In the genomic region with DNA sequence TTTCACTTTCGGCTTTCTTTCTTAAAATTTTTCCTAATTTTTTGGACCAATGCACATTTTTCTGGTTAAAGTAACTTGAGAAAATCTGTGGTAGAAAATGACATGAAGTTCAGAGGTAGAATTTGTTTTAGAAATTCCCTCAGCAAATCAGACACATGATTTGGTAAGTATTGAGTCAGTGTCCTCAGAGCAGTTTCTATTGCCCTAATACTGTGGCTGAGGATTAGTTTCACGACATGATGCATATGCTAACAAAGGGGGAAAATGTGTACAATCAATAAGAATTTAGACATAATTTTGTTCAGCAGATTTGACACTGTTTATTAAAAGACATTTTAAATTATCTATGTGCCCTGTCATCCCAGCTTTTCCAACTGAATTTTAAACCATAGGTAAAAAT, we compare ENCODE assay signal across 32 cellular contexts.
"Had no signal": no experiment of that assay in that cellular context is flagged by ENCODE, and none has a peak within 500 bp of the region (broad histone marks: within the 10 kb centered on the region; RNA-seq: fewer than 3 reads in every experiment).

No MANE protein-coding gene starts in this region.

- H3K4me1 Mint-ChIP-seq: activated CD4-positive, alpha-beta memory T cell treated with anti-CD3 and anti-CD28 coated beads, Interleukin-2, amount 10 ng/mL, durations not matched to agents 7 days and 5 days; activated T-helper 17 cell treated with anti-CD3 and anti-CD28 coated beads, Interleukin-2, amount 50 U/mL, for 72 hours; WTC11 had no signal

- H3K4me3 ChIP-seq: body of pancreas, cardiac muscle cell, colonic mucosa, esophagus muscularis mucosa, gastrocnemius medialis, heart left ventricle had no signal

- H3K9me3 Mint-ChIP-seq: activated CD4-positive, alpha-beta memory T cell treated with anti-CD3 and anti-CD28 coated beads, Interleukin-2, amount 10 ng/mL, durations not matched to agents 7 days and 5 days; activated CD4-positive, alpha-beta T cell treated with anti-CD3 and anti-CD28 coated beads, Interleukin-2, amount 10 ng/mL, durations not matched to agents 7 days and 5 days; activated naive CD4-positive, alpha-beta T cell treated with anti-CD3 and anti-CD28 coated beads, Interleukin-2, amount 50 U/mL, for 24 hours; activated naive CD8-positive, alpha-beta T cell treated with anti-CD3 and anti-CD28 coated beads, Interleukin-2, amount 10 ng/mL, durations not matched to agents 7 days and 5 days; activated T-cell treated with anti-CD3 and anti-CD28 coated beads, Interleukin-2, amount 50 U/mL, for 4 hours; activated T-helper 17 cell treated with anti-CD3 and anti-CD28 coated beads, Interleukin-2, amount 50 U/mL, for 72 hours had no signal

- H3K27me3 Mint-ChIP-seq: activated CD4-positive, alpha-beta T cell treated with anti-CD3 and anti-CD28 coated beads, Interleukin-2, amount 10 ng/mL, durations not matched to agents 7 days and 5 days; activated naive CD4-positive, alpha-beta T cell treated with anti-CD3 and anti-CD28 coated beads, Interleukin-2, amount 50 U/mL, for 24 hours; activated naive CD8-positive, alpha-beta T cell treated with anti-CD3 and anti-CD28 coated beads, Interleukin-2, amount 10 ng/mL, durations not matched to agents 7 days and 5 days had no signal

- H3K9me3 ChIP-seq: body of pancreas, colonic mucosa, esophagus muscularis mucosa, gastrocnemius medialis, heart left ventricle had no signal

- H3K27ac Mint-ChIP-seq: activated CD4-positive, alpha-beta memory T cell treated with anti-CD3 and anti-CD28 coated beads, Interleukin-2, amount 10 ng/mL, durations not matched to agents 7 days and 5 days; activated CD4-positive, alpha-beta T cell treated with anti-CD3 and anti-CD28 coated beads, Interleukin-2, amount 10 ng/mL, durations not matched to agents 7 days and 5 days; activated naive CD4-positive, alpha-beta T cell treated with anti-CD3 and anti-CD28 coated beads, Interleukin-2, amount 50 U/mL, for 24 hours; activated naive CD8-positive, alpha-beta T cell treated with anti-CD3 and anti-CD28 coated beads, Interleukin-2, amount 10 ng/mL, durations not matched to agents 7 days and 5 days; activated T-helper 17 cell treated with anti-CD3 and anti-CD28 coated beads, Interleukin-2, amount 50 U/mL, for 72 hours; endodermal cell; WTC11 had no signal

- H3K36me3 ChIP-seq: cardiac muscle cell, colonic mucosa, esophagus muscularis mucosa, gastrocnemius medialis, heart left ventricle had no signal

- DNase-seq: activated CD4-positive, alpha-beta memory T cell treated with anti-CD3 and anti-CD28 coated beads, Interleukin-2, amount 10 ng/mL, durations not matched to agents 7 days and 5 days; activated CD4-positive, alpha-beta T cell treated with anti-CD3 and anti-CD28 coated beads for 1 hour; activated CD4-positive, alpha-beta T cell treated with anti-CD3 and anti-CD28 coated beads for 4 hours; activated CD4-positive, alpha-beta T cell treated with anti-CD3 and anti-CD28 coated beads, Interleukin-2, amount 10 ng/mL, durations not matched to agents 7 days and 5 days; activated CD4-positive, alpha-beta T cell treated with anti-CD3 and anti-CD28 coated beads, Interleukin-2, amount 50 U/mL, for 4 hours; activated CD8-positive, alpha-beta memory T cell treated with anti-CD3 and anti-CD28 coated beads, Interleukin-2, amount 50 U/mL, for 48 hours; activated effector memory CD4-positive, alpha-beta T cell treated with Interleukin-2 at 50 U/mL for 16 hours; activated gamma-delta T cell treated with Interleukin-2 at 50 U/mL for 16 hours; activated naive CD4-positive, alpha-beta T cell treated with Interleukin-2 at 50 U/mL for 16 hours; activated naive CD8-positive, alpha-beta T cell treated with anti-CD3 and anti-CD28 coated beads, Interleukin-2, amount 10 ng/mL, durations not matched to agents 7 days and 5 days; activated T-cell treated with anti-CD3 and anti-CD28 coated beads for 4 hours; activated T-cell treated with anti-CD3 and anti-CD28 coated beads, Interleukin-2, amount 50 U/mL, for 4 hours; amniotic stem cell; anterior cingulate cortex; body of pancreas; central memory CD4-positive, alpha-beta T cell; cerebellar nuclear complex; colonic mucosa; effector memory CD4-positive, alpha-beta T cell; endodermal cell; erythroblast; foreskin keratinocyte; gastrocnemius medialis; glutamatergic neuron; heart left ventricle; T-helper 2 cell had no signal

- H3K27ac ChIP-seq: body of pancreas, cardiac muscle cell, colonic mucosa, esophagus muscularis mucosa, foreskin keratinocyte, gastrocnemius medialis, heart left ventricle, VCaP had no signal

- H3K4me3 Mint-ChIP-seq: activated CD4-positive, alpha-beta memory T cell treated with anti-CD3 and anti-CD28 coated beads, Interleukin-2, amount 10 ng/mL, durations not matched to agents 7 days and 5 days; activated CD4-positive, alpha-beta T cell treated with anti-CD3 and anti-CD28 coated beads, Interleukin-2, amount 10 ng/mL, durations not matched to agents 7 days and 5 days; activated naive CD4-positive, alpha-beta T cell treated with anti-CD3 and anti-CD28 coated beads, Interleukin-2, amount 50 U/mL, for 24 hours; activated naive CD8-positive, alpha-beta T cell treated with anti-CD3 and anti-CD28 coated beads, Interleukin-2, amount 10 ng/mL, durations not matched to agents 7 days and 5 days; activated T-cell treated with anti-CD3 and anti-CD28 coated beads, Interleukin-2, amount 50 U/mL, for 4 hours; activated T-helper 17 cell treated with anti-CD3 and anti-CD28 coated beads, Interleukin-2, amount 50 U/mL, for 72 hours; endodermal cell; WTC11 had no signal

- H3K27me3 ChIP-seq: body of pancreas, cardiac muscle cell, colonic mucosa, esophagus muscularis mucosa, foreskin keratinocyte, gastrocnemius medialis, heart left ventricle had no signal

- H3K4me1 ChIP-seq: body of pancreas, colonic mucosa, esophagus muscularis mucosa, gastrocnemius medialis, heart left ventricle had no signal

- H3K36me3 Mint-ChIP-seq: activated naive CD4-positive, alpha-beta T cell treated with anti-CD3 and anti-CD28 coated beads, Interleukin-2, amount 50 U/mL, for 24 hours; activated naive CD8-positive, alpha-beta T cell treated with anti-CD3 and anti-CD28 coated beads, Interleukin-2, amount 10 ng/mL, durations not matched to agents 7 days and 5 days had no signal

- ATAC-seq: activated T-helper 17 cell treated with anti-CD3 and anti-CD28 coated beads, Interleukin-2, amount 50 U/mL, for 72 hours; body of pancreas; gastrocnemius medialis; heart left ventricle; WTC11 had no signal
